8 cellular contexts compared by ENCODE assay signal in the genomic region with DNA sequence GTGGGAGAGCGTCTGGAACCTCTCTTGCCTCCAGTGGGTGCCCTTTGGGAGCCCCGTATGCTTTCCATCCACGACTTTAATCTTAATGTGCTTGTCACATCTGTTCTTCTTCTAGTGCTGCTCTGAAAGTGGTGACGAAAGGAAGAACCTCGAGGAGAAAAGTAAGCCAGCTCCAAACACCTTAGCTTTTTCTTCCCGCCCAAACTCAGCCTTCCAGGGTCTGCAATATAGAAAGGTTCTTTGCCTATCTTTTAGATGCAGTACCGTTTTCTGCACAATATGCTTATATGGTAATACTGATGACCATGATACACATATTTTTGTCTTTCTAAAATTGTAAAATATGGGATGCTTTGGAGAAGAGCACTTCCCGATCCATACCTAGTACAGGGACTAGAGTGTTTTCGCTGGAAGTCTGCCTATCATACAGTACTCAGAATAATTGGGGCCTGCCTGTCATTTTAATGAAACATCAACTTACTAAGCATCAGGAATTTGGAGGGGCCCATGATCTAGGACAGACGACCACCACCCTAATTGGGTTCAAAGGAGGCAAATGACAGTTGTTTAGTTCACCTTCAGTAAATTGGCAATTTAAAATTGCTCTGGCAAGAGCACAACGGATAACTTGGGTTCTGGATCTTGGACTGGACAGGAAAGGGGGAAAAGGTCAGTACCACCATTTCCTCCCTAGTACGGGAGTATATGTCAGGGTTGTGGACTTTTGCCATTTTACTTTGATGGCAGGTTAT. TPM values are rescaled to one million over a fixed set of nuclear protein-coding genes. Genes with fewer than 3 reads are reported as not detected.
DNase-seq lines count a peak whose midpoint lies in the region; ATAC-seq, FAIRE-seq and TF ChIP-seq lines count a peak whose summit lies in the region.

No MANE protein-coding gene starts in this region.

- no peaks in the 10 kb centered on the region for H3K27me3 ChIP-seq in SJCRH30
- no peaks in the 10 kb centered on the region for H3K27me3 ChIP-seq in fibroblast of lung (ENCODE audit: control insufficient read depth, insufficient read depth, low read length)
- no peaks in the 10 kb centered on the region for H3K27me3 ChIP-seq in rectal smooth muscle tissue (ENCODE audit: control insufficient read depth, insufficient read depth, low read length)

- peak overlapping the region; percentile 98 for H3K9ac ChIP-seq in fibroblast of lung (ENCODE audit: insufficient read depth, low read length)
- peak overlapping the region; percentile 99 for H3K9ac ChIP-seq in rectal smooth muscle tissue (ENCODE audit: low read length)

- H3K4me1 ChIP-seq in SJCRH30 (no peaks in the 10 kb centered on the region), fibroblast of lung (ENCODE audit: control insufficient read depth, extremely low read depth, insufficient read depth, low read length) (no peaks in the 10 kb centered on the region), rectal smooth muscle tissue (ENCODE audit: control insufficient read depth, insufficient read depth, low read length) (peaks cover 10% of the 10 kb centered on the region)

- peak overlapping the region; percentile 88 for H3K4me2 ChIP-seq in fibroblast of lung (ENCODE audit: extremely low read depth, insufficient read depth, low read length)

- DNase-seq in SJCRH30 (no peak), fibroblast of lung (ENCODE audit: low read depth in 2 of 2) (no peak), GM12892 (ENCODE audit: insufficient read length) (no peak), NCI-H1436 (lab: John Stamatoyannopoulos, UW) (no peak)
- no peak for DNase-seq in activated CD4-positive, alpha-beta T cell treated with anti-CD3 and anti-CD28 coated beads, Interleukin-2, amount 50 U/mL, for 1 hour

- no peak for ATAC-seq in HG02938 (IDR thresholded peaks at IDR 0.05; ENCODE audit: unreplicated experiment)

- H3K79me2 ChIP-seq in fibroblast of lung (ENCODE audit: control insufficient read depth, insufficient read depth, low read length): peaks cover 21% of the 10 kb centered on the region

- H3K9me3 ChIP-seq in SJCRH30 (replicated peaks) (no peaks in the 10 kb centered on the region), fibroblast of lung (ENCODE audit: control insufficient read depth, insufficient read depth, low read depth, low read length) (no peaks in the 10 kb centered on the region)

- H3K4me3 ChIP-seq in GM08714 (ENCODE audit: low read length) (peak overlapping the region; percentile 85), SJCRH30 (peak overlapping the region; percentile 95), fibroblast of lung (replicated peaks in 1 of 4; ENCODE audit: control extremely low read depth in 1 of 4, insufficient read depth in 1 of 4, low read depth in 3 of 4, low read length in 4 of 4) (peak overlapping the region; percentile 75 to 100 (median 100)), rectal smooth muscle tissue (ENCODE audit: low read length) (peak overlapping the region; percentile 89)

- no peak for TF ChIP-seq CTCF in fibroblast of lung (conservative IDR thresholded peaks at IDR 0.05 in 1 of 2, IDR thresholded peaks at IDR 0.05 in 1 of 2; ENCODE audit: low read depth in 1 of 2, low read length in 2 of 2)

- peak overlapping the region; percentile 100 for H2AFZ ChIP-seq in fibroblast of lung (ENCODE audit: low read length)

- no peak for TF ChIP-seq POLR2A in GM12892 (IDR thresholded peaks at IDR 0.05; ENCODE audit: low read depth, low read length)

- H3K27ac ChIP-seq in SJCRH30: peak overlapping the region; percentile 57
- peak overlapping the region; percentile 94 for H3K27ac ChIP-seq in fibroblast of lung (ENCODE audit: insufficient read depth, low read length)
- H3K27ac ChIP-seq in rectal smooth muscle tissue (ENCODE audit: low read depth, low read length): peak overlapping the region; percentile 85

- peaks cover 18% of the 10 kb centered on the region for H3K36me3 ChIP-seq in SJCRH30
- peaks cover 1% of the 10 kb centered on the region for H3K36me3 ChIP-seq in fibroblast of lung (ENCODE audit: control insufficient read depth, insufficient read depth, low read length)
- no peaks in the 10 kb centered on the region for H3K36me3 ChIP-seq in rectal smooth muscle tissue (ENCODE audit: control insufficient read depth, insufficient read depth, low read length)

- no peaks in the 10 kb centered on the region for H4K20me1 ChIP-seq in fibroblast of lung (ENCODE audit: control insufficient read depth, extremely low read depth, insufficient read depth, low read length)

- no peak for FAIRE-seq in GM12892 (lab: Jason Lieb, UNC)

RNA-seq across cellular contexts. Expression of a gene that starts 0.9 kb away (rescaled TPM):
- total RNA-seq in SJCRH30 (2014; rRNA removed; shearing (Covaris generic)): 20.9 and 24.5 TPM in 2 replicates
- total RNA-seq in fibroblast of lung: 14.1 and 16.3 TPM in 2 replicates
- 21.7 and 26.0 TPM in 2 replicates for polyA plus RNA-seq in fibroblast of lung
- 15.3 and 16.1 TPM in 2 replicates for polyA plus RNA-seq in fibroblast of lung (2012)
- polyA minus RNA-seq in fibroblast of lung (ENCODE audit: low replicate concordance): 5.2 and 10.5 TPM in 2 replicates
- polyA plus RNA-seq in GM12892 (2012; ENCODE audit: missing spikeins): 25.7 TPM

RNA-seq across cellular contexts. Expression of a gene that starts 10.8 kb away (rescaled TPM):
- 46.4 and 52.3 TPM in 2 replicates for total RNA-seq in SJCRH30 (2014; rRNA removed; shearing (Covaris generic))
- total RNA-seq in fibroblast of lung: 8.8 and 14.9 TPM in 2 replicates
- polyA plus RNA-seq in fibroblast of lung: 14.6 and 16.0 TPM in 2 replicates
- polyA plus RNA-seq in fibroblast of lung (2012): 7.5 and 8.9 TPM in 2 replicates
- polyA minus RNA-seq in fibroblast of lung (ENCODE audit: low replicate concordance): 0.82 and 1.1 TPM in 2 replicates
- 22.5 TPM for polyA plus RNA-seq in GM12892 (2012; ENCODE audit: missing spikeins)

RNA-seq across cellular contexts. Expression of a gene that starts 48.4 kb away (rescaled TPM):
- total RNA-seq in SJCRH30 (2014; rRNA removed; shearing (Covaris generic)): 0.06 TPM in 1 of 2 replicates, not detected in the other
- not detected in 2 replicates for total RNA-seq in fibroblast of lung
- not detected in 2 replicates for polyA plus RNA-seq in fibroblast of lung
- polyA plus RNA-seq in fibroblast of lung (2012): 0.13 and 0.15 TPM in 2 replicates
- not detected in 2 replicates for polyA minus RNA-seq in fibroblast of lung (ENCODE audit: low replicate concordance)
- 0.49 TPM for polyA plus RNA-seq in GM12892 (2012; ENCODE audit: missing spikeins)
